14 cellular contexts compared by ENCODE assay signal in the genomic region with DNA sequence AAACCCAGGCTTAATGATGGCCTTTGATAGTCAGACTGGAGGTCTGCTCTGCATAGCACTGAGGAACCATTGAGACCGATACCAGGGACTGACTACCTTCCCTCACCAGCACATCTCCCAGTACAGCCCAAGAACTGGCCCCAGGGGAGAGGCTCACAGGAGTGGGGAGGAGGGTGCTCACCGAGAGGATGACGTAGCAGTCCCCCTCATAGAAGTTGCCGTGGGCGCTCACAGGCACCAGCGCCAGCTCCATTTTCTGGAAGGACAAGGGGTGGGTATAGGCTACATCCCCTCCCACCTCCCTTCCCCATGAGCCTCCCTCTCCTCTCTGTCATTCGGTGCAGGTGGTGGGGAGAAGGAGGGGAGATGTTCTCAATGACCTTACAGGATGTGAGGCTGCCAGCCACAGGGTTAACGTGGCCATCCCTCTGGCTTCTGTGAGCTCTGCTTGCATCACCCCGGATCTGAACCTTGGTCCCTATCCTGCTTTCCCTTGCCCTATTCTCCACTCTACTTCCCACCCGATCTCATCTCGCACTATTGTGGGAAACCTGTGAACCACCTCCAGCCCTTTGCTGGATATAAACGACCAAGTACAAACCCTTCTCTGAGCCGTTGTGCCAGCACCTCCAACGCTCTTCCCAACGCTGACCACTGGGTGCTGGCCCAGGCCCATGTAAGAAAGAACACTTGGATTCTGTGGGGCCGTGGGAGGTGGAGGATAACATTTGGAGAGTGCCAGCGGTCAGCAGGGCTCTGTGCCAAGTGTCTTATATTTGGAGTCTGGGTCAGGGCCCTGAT. TPM values are rescaled to one million over a fixed set of nuclear protein-coding genes. Genes with fewer than 3 reads are reported as not detected.
DNase-seq lines count a peak whose midpoint lies in the region; ATAC-seq and TF ChIP-seq lines count a peak whose summit lies in the region.
"Had no signal": no experiment of that assay in that cellular context is flagged by ENCODE, and none has a peak within 500 bp of the region (broad histone marks: within the 10 kb centered on the region; RNA-seq: fewer than 3 reads in every experiment).

No MANE protein-coding gene starts in this region.

- H3K4me3 Mint-ChIP-seq in H9 = no peak overlapping the region
- H3K4me3 Mint-ChIP-seq: activated T-cell treated with anti-CD3 and anti-CD28 coated beads, Interleukin-2, amount 50 U/mL, for 4 hours had no signal

- no peak overlapping the region for H3K56ac ChIP-seq in H9 (ENCODE audit: insufficient read length, low read depth, low read length)

- no peaks in the 10 kb centered on the region for H3K27me3 ChIP-seq in H9 (ENCODE audit: insufficient read depth, low read length)
- H3K27me3 ChIP-seq: BE2C had no signal

- intact Hi-C loops in posterior vena cava (cut with DNase I) = no loop called here

- H2BK20ac ChIP-seq in H9 (ENCODE audit: low read depth, low read length, poor library complexity, severe bottlenecking) = no peak overlapping the region

- H3K36me3 Mint-ChIP-seq in H9 (ENCODE audit: insufficient read depth in 1 of 3, low read depth in 3 of 3) = no peaks in the 10 kb centered on the region; a peak in 2 of 7 replicates

- no peaks in the 10 kb centered on the region for H3K79me2 ChIP-seq in H9 (ENCODE audit: insufficient read depth, low read length)

- no peak overlapping the region for H2BK12ac ChIP-seq in H9 (ENCODE audit: insufficient read length, low read depth, low read length)

- H3K4me2 ChIP-seq in H9 (ENCODE audit: insufficient read depth, insufficient read length, low read length) = no peak overlapping the region

- no peaks in the 10 kb centered on the region for H3K79me1 ChIP-seq in H9 (ENCODE audit: insufficient read depth, low read depth, low read length, poor library complexity, severe bottlenecking)

- no peaks in the 10 kb centered on the region for H3K23me2 ChIP-seq in H9 (ENCODE audit: insufficient read length, low read depth, low read length, poor library complexity, severe bottlenecking)

- no peak overlapping the region for H4K8ac ChIP-seq in H9 (replicated peaks; ENCODE audit: insufficient read length, low read depth, low read length)

- in situ Hi-C loops in astrocyte of the cerebellum (cut with HindIII; ENCODE audit: low sequenced_read_pairs) = no loop called here

- no peak overlapping the region for H2BK5ac ChIP-seq in H9 (ENCODE audit: insufficient read length, low read length)

- H4K5ac ChIP-seq in H9 (ENCODE audit: insufficient read length, low read depth, low read length) = no peak overlapping the region

- TF ChIP-seq CTCF in H9 (conservative IDR thresholded peaks at IDR 0.05) (no peak), astrocyte of the cerebellum (IDR thresholded peaks at IDR 0.05; ENCODE audit: low read depth, low read length, missing control alignments) (peak; percentile 3)

- H3K4me3 ChIP-seq in astrocyte of the cerebellum (ENCODE audit: low read depth, low read length) = no peak overlapping the region
- H3K4me3 ChIP-seq: prostate gland, SK-N-MC had no signal

- peaks cover 6 to 10% of the 10 kb centered on the region in 2 experiments for H3K4me1 Mint-ChIP-seq in H9

- H2AFZ ChIP-seq in H9 (ENCODE audit: low read length) = no peak overlapping the region

- H3K27ac Mint-ChIP-seq in H9 = peak overlapping the region in 1 of 3 experiments; percentile 75; a peak in 2 of 7 replicates

- no peak overlapping the region for H3K23ac ChIP-seq in H9 (ENCODE audit: insufficient read length, low read depth, low read length)

- H3T11ph ChIP-seq in H9 (ENCODE audit: low read length) = no peak overlapping the region

- H3K4me1 ChIP-seq in H9 (ENCODE audit: insufficient read depth, low read length) = no peaks in the 10 kb centered on the region
- H3K4me1 ChIP-seq: prostate gland had no signal

- no peak overlapping the region for H3K18ac ChIP-seq in H9 (ENCODE audit: insufficient read length, low read depth, low read length)

- DNase-seq in H9 (peak; percentile 27), astrocyte of the cerebellum (ENCODE audit: low read depth) (no peak), fibroblast of peridontal ligament (ENCODE audit: extremely low read depth) (peak; percentile 48), posterior vena cava (ENCODE audit: low spot score) (peak; percentile 83), NCI-H2227 treated with DMSO at 0.1 percent for 48 hours (lab: John Stamatoyannopoulos, UW) (no peak), NCI-H748 treated with DMSO at 0.1 percent for 48 hours (lab: John Stamatoyannopoulos, UW) (no peak), putamen (ENCODE audit: low spot score) (no peak)
- DNase-seq: activated CD4-positive, alpha-beta T cell treated with anti-CD3 and anti-CD28 coated beads, Interleukin-2, amount 50 U/mL, for 48 hours; activated T-cell treated with anti-CD3 and anti-CD28 coated beads, Interleukin-2, amount 50 U/mL, for 4 hours; BE2C; kidney glomerular epithelial cell had no signal

- no peaks in the 10 kb centered on the region for H3K9me3 Mint-ChIP-seq in H9
- H3K9me3 Mint-ChIP-seq: activated T-cell treated with anti-CD3 and anti-CD28 coated beads, Interleukin-2, amount 50 U/mL, for 4 hours had no signal

- no peak overlapping the region for H2BK120ac ChIP-seq in H9 (ENCODE audit: low read depth, low read length, poor library complexity, severe bottlenecking)

- no peaks in the 10 kb centered on the region for H4K20me1 ChIP-seq in H9 (ENCODE audit: control insufficient read depth, insufficient read depth, insufficient read length)

- H3K9me3 ChIP-seq in H9 (ENCODE audit: control insufficient read depth, low read depth, low read length) = no peaks in the 10 kb centered on the region
- H3K9me3 ChIP-seq: BE2C, prostate gland had no signal

- no peak overlapping the region for H3K27ac ChIP-seq in H9 (ENCODE audit: insufficient read length, low read depth, low read length)
- H3K27ac ChIP-seq: prostate gland, SK-N-MC had no signal

- no peak overlapping the region for H3K4ac ChIP-seq in H9 (ENCODE audit: low read depth, low read length)

- H2BK15ac ChIP-seq in H9 (ENCODE audit: low read depth, low read length) = no peak overlapping the region

- H4K91ac ChIP-seq in H9 (ENCODE audit: insufficient read length, low read depth, low read length) = no peak overlapping the region

- no peaks in the 10 kb centered on the region for H3K27me3 Mint-ChIP-seq in H9 (ENCODE audit: low read depth)

- no peak overlapping the region for H2AK5ac ChIP-seq in H9 (ENCODE audit: insufficient read length, low read length)

- no peak overlapping the region for H3K9ac ChIP-seq in H9 (ENCODE audit: extremely low read depth, insufficient read length, low read length)

- no CpG with 5 or more reads among the region's 17 CpGs for WGBS in H9 (ENCODE audit: extremely low coverage, insufficient read length, low lambda C conversion rate)

- no peak overlapping the region for H3K14ac ChIP-seq in H9 (ENCODE audit: insufficient read depth, low read length)

- no peak for ATAC-seq in HG02763 (IDR thresholded peaks at IDR 0.05; ENCODE audit: unreplicated experiment)

RNA-seq across cellular contexts. Expression of a gene that starts 4.4 kb away (rescaled TPM):
- total RNA-seq in H9 (2021) (1.9 and 2.2 TPM in 2 replicates), posterior vena cava (1 to 10 TPM; 5.6 to 6.3 TPM)

RNA-seq across cellular contexts. Expression of a gene that starts 31.6 kb away (rescaled TPM):
- total RNA-seq in H9 (2021) = 50.2 and 53.3 TPM in 2 replicates
- 10 to 100 TPM; 15.9 to 16.4 TPM for total RNA-seq in posterior vena cava

RNA-seq across cellular contexts. Expression of a gene that starts 32.4 kb away (rescaled TPM):
- 97.5 and 103 TPM in 2 replicates for total RNA-seq in H9 (2021)
- total RNA-seq in posterior vena cava = 100 to 1,000 TPM; 135 to 138 TPM

RNA-seq across cellular contexts. Expression of a gene that starts 41.8 kb away (rescaled TPM):
- total RNA-seq in H9 (2021) (2.1 and 2.9 TPM in 2 replicates), posterior vena cava (1 to 10 TPM; 7.9 to 9.3 TPM)

RNA-seq across cellular contexts. Expression of a gene that starts 42.3 kb away (rescaled TPM):
- total RNA-seq in H9 (2021) (58.4 and 66.7 TPM in 2 replicates), posterior vena cava (10 to 100 TPM; 16.6 to 22.8 TPM)

Comparison
In these comparisons a context has a peak if more than half of its experiments do, and no peak if none do; other contexts are left out.
1. DNase-seq: peak in H9 (single experiment), fibroblast of peridontal ligament (single experiment) and posterior vena cava (single experiment); none in astrocyte of the cerebellum (single experiment), NCI-H2227 treated with DMSO at 0.1 percent for 48 hours (single experiment), NCI-H748 treated with DMSO at 0.1 percent for 48 hours (single experiment) and putamen (single experiment).